Comparison of ENCODE assay signal across 35 cellular contexts in the genomic region with DNA sequence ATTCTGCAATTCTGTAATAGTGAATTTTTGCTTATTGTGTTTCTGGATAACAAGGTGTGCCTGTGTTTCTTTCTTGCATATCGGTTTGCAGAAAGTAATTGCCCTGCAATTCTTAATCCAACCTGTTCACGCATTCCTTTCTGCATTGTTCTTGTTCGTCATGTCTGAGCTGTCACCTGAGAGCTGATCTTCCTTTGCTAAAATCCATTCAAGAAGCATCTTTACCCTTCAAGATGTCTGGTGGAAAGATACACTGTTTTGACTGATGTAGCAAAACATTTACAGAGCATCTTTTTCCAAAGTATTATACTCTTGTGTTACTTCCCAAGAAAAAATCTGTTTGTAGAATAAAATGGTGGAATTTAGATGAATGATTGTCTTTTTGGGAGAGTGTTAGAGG.
"Had no signal": no experiment of that assay in that cellular context is flagged by ENCODE, and none has a peak within 500 bp of the region (broad histone marks: within the 10 kb centered on the region; RNA-seq: fewer than 3 reads in every experiment).

No MANE protein-coding gene starts in this region.

- H3K9me3 ChIP-seq: MG63 had no signal

- H3K36me3 ChIP-seq: MG63 had no signal

- DNase-seq: Karpas-422, Kasumi-1, MG63, MM.1S, MV-4-11, NCI-H1048, NCI-H1092, NCI-H1092 treated with DMSO at 0.1 percent for 48 hours, NCI-H1105, NCI-H1105 treated with DMSO at 0.1 percent for 48 hours, NCI-H1417 treated with DMSO at 0.1 percent for 48 hours, NCI-H1436, NCI-H1436 treated with DMSO at 0.1 percent for 48 hours, NCI-H146, NCI-H1694, NCI-H1694 treated with DMSO at 0.1 percent for 48 hours, NCI-H187, NCI-H187 treated with DMSO at 0.1 percent for 48 hours, NCI-H1930, NCI-H2029, NCI-H2029 treated with DMSO at 0.1 percent for 48 hours, NCI-H2081, NCI-H2081 treated with DMSO at 0.1 percent for 48 hours, NCI-H2107, NCI-H2171, NCI-H2171 treated with DMSO at 0.1 percent for 48 hours, NCI-H2227 treated with DMSO at 0.1 percent for 48 hours, NCI-H226, NCI-H446, NCI-H446 treated with DMSO at 0.1 percent for 48 hours, NCI-H510A, NCI-H510A treated with DMSO at 0.1 percent for 48 hours, NCI-H524, NCI-H524 treated with DMSO at 0.1 percent for 48 hours, NCI-H526 had no signal

- H3K4me3 ChIP-seq: MG63 had no signal

- H3K27me3 ChIP-seq: MG63 had no signal
